ENCODE assay signal across 9 cellular contexts in the genomic region with DNA sequence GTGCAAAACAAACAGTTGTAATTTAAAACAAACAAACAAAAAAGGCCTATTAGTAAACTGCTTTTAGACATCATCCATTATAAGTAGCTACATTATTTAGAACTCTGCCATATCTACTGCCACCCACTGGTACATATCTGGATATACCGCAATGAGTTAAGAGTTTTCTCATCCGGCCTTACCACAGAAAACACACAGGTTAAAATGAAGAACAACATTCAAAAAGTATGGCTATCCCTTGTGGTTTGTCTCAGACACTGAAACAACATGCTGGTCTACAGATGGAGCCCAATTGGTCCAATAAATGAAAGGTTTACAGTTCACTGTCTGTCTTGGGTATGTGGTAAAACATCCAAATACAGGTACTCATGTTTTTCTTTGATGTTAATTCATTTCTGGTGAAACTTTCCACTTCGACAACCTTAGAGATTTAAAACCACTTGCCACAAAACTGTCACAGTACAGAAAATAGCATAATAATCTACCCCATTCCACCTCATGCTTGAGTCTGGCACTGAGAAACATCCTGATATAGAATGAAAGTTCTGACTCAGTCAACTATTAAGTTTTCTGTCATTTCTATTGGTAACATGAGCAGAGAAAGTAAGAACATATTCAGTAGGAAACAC.
DNase-seq lines count a peak whose midpoint lies in the region; ATAC-seq, FAIRE-seq and TF ChIP-seq lines count a peak whose summit lies in the region.
"Had no signal": no experiment of that assay in that cellular context is flagged by ENCODE, and none has a peak within 500 bp of the region (broad histone marks: within the 10 kb centered on the region; RNA-seq: fewer than 3 reads in every experiment).

No MANE protein-coding gene starts in this region.

- H3K27ac ChIP-seq in 22Rv1 (no peak overlapping the region), gastroesophageal sphincter (no peak overlapping the region)

- peak; percentile 97 for ATAC-seq in GM21526 (IDR thresholded peaks at IDR 0.05; ENCODE audit: low FRiP score, unreplicated experiment)
- ATAC-seq in gastroesophageal sphincter, result no peak

- no peak for TF ChIP-seq EP300 in gastroesophageal sphincter (IDR thresholded peaks at IDR 0.05)

- no peaks in the 10 kb centered on the region for H3K36me3 ChIP-seq in gastroesophageal sphincter

- 69 to 72% methylated on average over 2 to 3 of the region's 3 CpGs for WGBS in gastroesophageal sphincter (ENCODE audit: low coverage in 1 of 2), 2 donors

- no peak for TF ChIP-seq POLR2A in gastroesophageal sphincter (IDR thresholded peaks at IDR 0.05)

- TF ChIP-seq CTCF in 22Rv1 (IDR thresholded peaks at IDR 0.05) (peak; percentile 82), gastroesophageal sphincter (IDR thresholded peaks at IDR 0.05) (peak in 3 of 4 experiments; percentile 25 to 35 (median 30))

- DNase-seq in DMS53 treated with DMSO at 0.1 percent for 48 hours (lab: John Stamatoyannopoulos, UW; ENCODE audit: unreplicated experiment) (peak; percentile 19), HT-29 (ENCODE audit: low spot score) (peak; percentile 43), superior temporal gyrus (ENCODE audit: extremely low spot score) (peak; percentile 65), NCI-H1048 (lab: John Stamatoyannopoulos, UW) (no peak)
- DNase-seq: naive B cell had no signal

- peaks cover 0 to 18% (median 0%) of the 10 kb centered on the region in 3 donors for H3K9me3 ChIP-seq in gastroesophageal sphincter

- no peak overlapping the region for H3K4me3 ChIP-seq in gastroesophageal sphincter

- peaks cover 0 to 16% (median 6%) of the 10 kb centered on the region in 3 donors for H3K4me1 ChIP-seq in gastroesophageal sphincter

- FAIRE-seq in TTC549 (lab: Jason Lieb, UNC), result peak; percentile 76

- H3K27me3 ChIP-seq in gastroesophageal sphincter, result no peaks in the 10 kb centered on the region
